20 cellular contexts compared by ENCODE assay signal in the genomic region with DNA sequence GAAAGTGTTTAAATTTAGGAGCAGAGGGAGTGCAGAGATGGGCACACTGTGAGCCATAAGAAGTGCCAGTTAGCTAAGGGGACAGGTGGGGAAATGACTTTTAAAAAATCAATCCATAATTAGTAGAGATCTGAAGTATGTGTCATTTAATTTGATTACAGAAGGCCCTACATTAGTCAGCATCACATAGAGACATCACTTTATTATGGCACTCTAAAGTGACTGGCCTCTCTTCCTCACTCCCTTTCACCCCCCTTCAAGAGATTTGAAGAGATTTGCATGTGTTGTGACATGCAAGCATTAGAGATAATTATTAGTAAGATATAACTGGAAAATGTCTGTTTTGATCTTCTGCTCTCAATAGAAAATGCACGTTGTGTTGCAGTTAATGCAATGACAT.
DNase-seq lines count a peak whose midpoint lies in the region; ATAC-seq, FAIRE-seq and TF ChIP-seq lines count a peak whose summit lies in the region.
"Had no signal": no experiment of that assay in that cellular context is flagged by ENCODE, and none has a peak within 500 bp of the region (broad histone marks: within the 10 kb centered on the region; RNA-seq: fewer than 3 reads in every experiment).

No MANE protein-coding gene starts in this region.

- FAIRE-seq in A549 (lab: Jason Lieb, UNC) = no peak
- FAIRE-seq: K562 had no signal

- H3K4me1 ChIP-seq in A549 (peaks cover 55% of the 10 kb centered on the region), GM23248 (ENCODE audit: insufficient read depth) (peaks cover 29% of the 10 kb centered on the region), left lung (peaks cover 0 to 11% of the 10 kb centered on the region in 2 donors), prostate gland (replicated peaks) (no peaks in the 10 kb centered on the region)

- no peak overlapping the region for H2AFZ ChIP-seq in GM23248

- no peak for TF ChIP-seq EP300 in A549 (IDR thresholded peaks at IDR 0.05)

- H3K27ac Mint-ChIP-seq in WTC11 = 0 out of 2 replicates have a peak overlapping the region, but pooled peaks have one; percentile 58
- H3K27ac Mint-ChIP-seq in natural killer cell treated with Interleukin-12 subunit alpha and Interleukin-12 subunit beta and Interleukin-15 and Interleukin-18, amount 100 ng/mL, for 72 hours = no peak overlapping the region
- H3K27ac Mint-ChIP-seq: activated naive CD4-positive, alpha-beta T cell treated with anti-CD3 and anti-CD28 coated beads, Interleukin-2, amount 10 ng/mL, durations not matched to agents 7 days and 5 days had no signal

- CTCF ChIA-PET in A549 (lab: Yijun Ruan, JAX) = interaction anchor here (0.6 to 1.8 kb wide), 8 partner anchors 11 to 905 kb away, joined by 3 to 6 read pairs (median 3); no protein-coding TSS in a partner anchor
- CTCF ChIA-PET in WTC11 (lab: Charles Lee) = interaction anchor here (1.6 kb wide), 1 partner anchor 15 kb away, joined by 4 read pairs; no protein-coding TSS in a partner anchor

- no peak for ATAC-seq in A549
- no peak for ATAC-seq in WTC11
- no peak for ATAC-seq in left lung
- no peak for ATAC-seq in left ventricle myocardium superior
- ATAC-seq in natural killer cell treated with Interleukin-12 subunit alpha and Interleukin-12 subunit beta and Interleukin-15 and Interleukin-18, amount 100 ng/mL, for 72 hours = no peak
- ATAC-seq: K562, left colon had no signal

- no peak for TF ChIP-seq POLR2A in A549 (IDR thresholded peaks at IDR 0.05; ENCODE audit: low read length)
- TF ChIP-seq POLR2A in prostate gland (IDR thresholded peaks at IDR 0.05) = no peak

- H3K79me2 ChIP-seq in GM23248 (ENCODE audit: insufficient read depth) = no peaks in the 10 kb centered on the region

- H3K4me2 ChIP-seq in A549 = peak overlapping the region; percentile 65
- peak overlapping the region; percentile 60 for H3K4me2 ChIP-seq in GM23248 (ENCODE audit: unreplicated experiment)

- peak overlapping the region; percentile 55 to 70; a peak in 5 of 6 replicates for H3K27ac ChIP-seq in A549
- peak overlapping the region; percentile 52 for H3K27ac ChIP-seq in GM23248
- peak overlapping the region; percentile 2 to 33 for H3K27ac ChIP-seq in left lung
- no peak overlapping the region for H3K27ac ChIP-seq in prostate gland
- H3K27ac ChIP-seq: SK-N-MC had no signal

- no peak for TF ChIP-seq CTCF in A549 (IDR thresholded peaks at IDR 0.05)
- no peak for TF ChIP-seq CTCF in WTC11 (IDR thresholded peaks at IDR 0.05)
- TF ChIP-seq CTCF in left lung (IDR thresholded peaks at IDR 0.05) = no peak
- no peak for TF ChIP-seq CTCF in prostate gland (IDR thresholded peaks at IDR 0.05)

- H3K4me3 ChIP-seq in A549 (no peak overlapping the region), GM23248 (no peak overlapping the region), left lung (no peak overlapping the region), prostate gland (no peak overlapping the region)
- H3K4me3 ChIP-seq: gastrocnemius medialis, K562, SK-N-MC had no signal

- H3K9ac ChIP-seq in GM23248 = no peak overlapping the region

- no peak overlapping the region for H3K4me3 Mint-ChIP-seq in WTC11
- H3K4me3 Mint-ChIP-seq in natural killer cell treated with Interleukin-12 subunit alpha and Interleukin-12 subunit beta and Interleukin-15 and Interleukin-18, amount 100 ng/mL, for 72 hours = no peak overlapping the region
- H3K4me3 Mint-ChIP-seq: activated naive CD4-positive, alpha-beta T cell treated with anti-CD3 and anti-CD28 coated beads, Interleukin-2, amount 10 ng/mL, durations not matched to agents 7 days and 5 days had no signal

- H3K36me3 Mint-ChIP-seq in WTC11 = no peaks in the 10 kb centered on the region
- H3K36me3 Mint-ChIP-seq in natural killer cell treated with Interleukin-12 subunit alpha and Interleukin-12 subunit beta and Interleukin-15 and Interleukin-18, amount 100 ng/mL, for 72 hours = no peaks in the 10 kb centered on the region

- H3K36me3 ChIP-seq in GM23248 (ENCODE audit: low read depth) (no peaks in the 10 kb centered on the region), left lung (no peaks in the 10 kb centered on the region), prostate gland (no peaks in the 10 kb centered on the region)
- H3K36me3 ChIP-seq: gastrocnemius medialis had no signal

- in situ Hi-C loops in GM23248 (cut with MboI) = no loop called here

- H3K27me3 Mint-ChIP-seq in WTC11 (ENCODE audit: low read depth) = no peaks in the 10 kb centered on the region
- no peaks in the 10 kb centered on the region for H3K27me3 Mint-ChIP-seq in natural killer cell treated with Interleukin-12 subunit alpha and Interleukin-12 subunit beta and Interleukin-15 and Interleukin-18, amount 100 ng/mL, for 72 hours
- H3K27me3 Mint-ChIP-seq: activated naive CD4-positive, alpha-beta T cell treated with anti-CD3 and anti-CD28 coated beads, Interleukin-2, amount 10 ng/mL, durations not matched to agents 7 days and 5 days had no signal

- POLR2A ChIA-PET in A549 (lab: Yijun Ruan, JAX) (interaction anchor here (1.3 kb wide), 1 partner anchor 87 kb away, joined by 7 read pairs; a partner anchor contains a TSS), WTC11 (lab: Charles Lee) (no interaction called here)

- no peaks in the 10 kb centered on the region for H4K20me1 ChIP-seq in GM23248 (ENCODE audit: insufficient read depth)

- no peaks in the 10 kb centered on the region for H3K27me3 ChIP-seq in GM23248 (replicated peaks; ENCODE audit: insufficient read depth)
- no peaks in the 10 kb centered on the region for H3K27me3 ChIP-seq in left lung
- H3K27me3 ChIP-seq in prostate gland (replicated peaks; ENCODE audit: insufficient read depth) = no peaks in the 10 kb centered on the region
- H3K27me3 ChIP-seq: gastrocnemius medialis had no signal

- intact Hi-C loops in left lung (cut with DNase I) = no loop called here
- intact Hi-C loops in prostate gland (cut with DNase I) = no loop called here
- intact Hi-C loops in left ventricle myocardium superior (cut with micrococcal nuclease) = no loop called here

- no peaks in the 10 kb centered on the region for H3K9me2 ChIP-seq in GM23248 (ENCODE audit: insufficient read depth)

- peaks cover 48% of the 10 kb centered on the region for H3K4me1 Mint-ChIP-seq in WTC11
- H3K4me1 Mint-ChIP-seq in natural killer cell treated with Interleukin-12 subunit alpha and Interleukin-12 subunit beta and Interleukin-15 and Interleukin-18, amount 100 ng/mL, for 72 hours (ENCODE audit: low read depth in 2 of 2) = peaks cover 22 to 34% of the 10 kb centered on the region in 2 donors

- no peaks in the 10 kb centered on the region for H3K9me3 Mint-ChIP-seq in WTC11
- H3K9me3 Mint-ChIP-seq in natural killer cell treated with Interleukin-12 subunit alpha and Interleukin-12 subunit beta and Interleukin-15 and Interleukin-18, amount 100 ng/mL, for 72 hours = no peaks in the 10 kb centered on the region
- H3K9me3 Mint-ChIP-seq: activated naive CD4-positive, alpha-beta T cell treated with anti-CD3 and anti-CD28 coated beads, Interleukin-2, amount 10 ng/mL, durations not matched to agents 7 days and 5 days had no signal

- TF ChIP-seq RAD21 in A549 (conservative IDR thresholded peaks at IDR 0.05 in 1 of 2, IDR thresholded peaks at IDR 0.05 in 1 of 2) = no peak

- H3F3A ChIP-seq in GM23248 (ENCODE audit: insufficient read depth) = peaks cover 31% of the 10 kb centered on the region

- H3K9me3 ChIP-seq in A549 (no peaks in the 10 kb centered on the region), GM23248 (ENCODE audit: low read depth) (no peaks in the 10 kb centered on the region), left lung (no peaks in the 10 kb centered on the region), prostate gland (no peaks in the 10 kb centered on the region)
- H3K9me3 ChIP-seq: gastrocnemius medialis had no signal

- 90% methylated on average over 1 of the region's 1 CpG for WGBS in A549 (ENCODE audit: missing lambda C conversion rate)
- WGBS in GM23248 (ENCODE audit: low coverage in 1 of 2, low lambda C conversion rate in 2 of 2, missing lambda C conversion rate in 2 of 2), 2 experiments = 71 to 80% methylated on average over 1 of the region's 1 CpG
- WGBS in prostate gland = 72% methylated on average over 1 of the region's 1 CpG

- DNase-seq in A549 (ENCODE audit: low read depth in 1 of 2, low spot score in 1 of 2) (no peak), GM23248 (no peak), WTC11 (ENCODE audit: low spot score) (no peak), left lung (no peak), activated gamma-delta T cell (lab: John Stamatoyannopoulos, UW) (no peak), prostate gland (ENCODE audit: low spot score) (no peak), left ventricle myocardium superior (no peak)
- DNase-seq in natural killer cell treated with Interleukin-12 subunit alpha and Interleukin-12 subunit beta and Interleukin-15 and Interleukin-18, amount 100 ng/mL, for 72 hours (ENCODE audit: low spot score) = no peak
- DNase-seq: activated CD4-positive, alpha-beta T cell treated with anti-CD3 and anti-CD28 coated beads for 4 hours; activated naive CD4-positive, alpha-beta T cell treated with anti-CD3 and anti-CD28 coated beads, Interleukin-2, amount 10 ng/mL, durations not matched to agents 7 days and 5 days; AML-193; cortex of kidney; gastrocnemius medialis; H7; left colon; NCI-H1048; stimulated activated CD4-positive, alpha-beta T cell treated with anti-CD3 and anti-CD28 coated beads, Interleukin-4, amount 100 ng/mL, for 1 hour; substantia nigra had no signal

TF ChIP-seq in A549, 52 proteins besides CTCF, POLR2A, EP300 and RAD21 (continues in another document):
- no peak for TF ChIP-seq RCOR1 (IDR thresholded peaks at IDR 0.05; ENCODE audit: low read depth, low read length)

TF ChIP-seq in WTC11, 78 proteins besides CTCF, POLR2A, EP300 and RAD21 (continues in another document):
- TF ChIP-seq NR3C1 (CRISPR knock-in tag; conservative IDR thresholded peaks at IDR 0.05; ENCODE audit: low read depth) = no peak
- TF ChIP-seq GRHL2 (CRISPR knock-in tag; IDR thresholded peaks at IDR 0.05; ENCODE audit: insufficient replicate concordance, severe bottlenecking) = no peak
- no peak for TF ChIP-seq FOXK1 (CRISPR knock-in tag; IDR thresholded peaks at IDR 0.05)
- TF ChIP-seq KAT7 (CRISPR knock-in tag; IDR thresholded peaks at IDR 0.05; ENCODE audit: borderline replicate concordance) = no peak
- TF ChIP-seq, protein P1, sequence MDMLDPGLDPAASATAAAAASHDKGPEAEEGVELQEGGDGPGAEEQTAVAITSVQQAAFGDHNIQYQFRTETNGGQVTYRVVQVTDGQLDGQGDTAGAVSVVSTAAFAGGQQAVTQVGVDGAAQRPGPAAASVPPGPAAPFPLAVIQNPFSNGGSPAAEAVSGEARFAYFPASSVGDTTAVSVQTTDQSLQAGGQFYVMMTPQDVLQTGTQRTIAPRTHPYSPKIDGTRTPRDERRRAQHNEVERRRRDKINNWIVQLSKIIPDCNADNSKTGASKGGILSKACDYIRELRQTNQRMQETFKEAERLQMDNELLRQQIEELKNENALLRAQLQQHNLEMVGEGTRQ (CRISPR knock-in tag; IDR thresholded peaks at IDR 0.05) = no peak
- TF ChIP-seq ZNF423 (CRISPR knock-in tag; IDR thresholded peaks at IDR 0.05) = no peak
- TF ChIP-seq IRF2 (CRISPR knock-in tag; IDR thresholded peaks at IDR 0.05; ENCODE audit: borderline replicate concordance, low read depth) = no peak
- TF ChIP-seq, protein P2, sequence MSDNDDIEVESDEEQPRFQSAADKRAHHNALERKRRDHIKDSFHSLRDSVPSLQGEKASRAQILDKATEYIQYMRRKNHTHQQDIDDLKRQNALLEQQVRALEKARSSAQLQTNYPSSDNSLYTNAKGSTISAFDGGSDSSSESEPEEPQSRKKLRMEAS (CRISPR knock-in tag; IDR thresholded peaks at IDR 0.05) = no peak

Comparison
In these comparisons a context has a peak if more than half of its experiments do, and no peak if none do; other contexts are left out.
1. H3K27ac ChIP-seq: peak in A549 (2 of 2), GM23248 (single experiment) and left lung (2 of 2); none in prostate gland (0 of 2).